ENCODE assay signal across 9 cellular contexts in genomic region chrX:15349046-15349445, GRCh38. TPM values are rescaled to one million over a fixed set of nuclear protein-coding genes. Genes with fewer than 3 reads are reported as not detected.
DNase-seq lines count a peak whose midpoint lies in the region; ATAC-seq and TF ChIP-seq lines count a peak whose summit lies in the region.
"Had no signal": no experiment of that assay in that cellular context is flagged by ENCODE, and none has a peak within 500 bp of the region (broad histone marks: within the 10 kb centered on the region; RNA-seq: fewer than 3 reads in every experiment).

No MANE protein-coding gene starts in this region.

- in situ Hi-C loops in Panc1 (cut with HindIII; ENCODE audit: low pct_unique_long_range_greater_than_20kb, low sequenced_read_pairs): no loop called here

- DNase-seq in AG08395 (ENCODE audit: low spot score): peak; percentile 49
- DNase-seq in GM10248 (ENCODE audit: extremely low spot score): peak; percentile 23
- peak; percentile 13 for DNase-seq in Panc1 (ENCODE audit: low read depth, low spot score)
- DNase-seq in dermis microvascular lymphatic vessel endothelial cell (ENCODE audit: low read depth in 2 of 2): peak; percentile 64 to 67
- no peak for DNase-seq in lung (ENCODE audit: low spot score)
- DNase-seq in posterior vena cava (ENCODE audit: low spot score): no peak

- H3K27me3 ChIP-seq in Panc1 (ENCODE audit: control insufficient read depth, insufficient read depth, low read length) (no peaks in the 10 kb centered on the region), lung (ENCODE audit: control insufficient read depth, insufficient read depth) (no peaks in the 10 kb centered on the region)

- CTCF ChIA-PET in GM10248 (lab: Yijun Ruan, JAX): interaction anchor here (0.7 to 6.5 kb wide), 13 partner anchors 9 to 1320 kb away, joined by 3 to 124 read pairs (median 5); partner anchors contain the start of genes GEMIN8 and PIR
- CTCF ChIA-PET in Panc1 (lab: Charles Lee): no interaction called here

- TF ChIP-seq CTCF in GM10248 (IDR thresholded peaks at IDR 0.05; ENCODE audit: control extremely low read depth, extremely low read depth, low read depth, missing control alignments) (peak; percentile 15), LNCAP (IDR thresholded peaks at IDR 0.05) (peak; percentile 48), Panc1 (IDR thresholded peaks at IDR 0.05) (peak; percentile 65), lung (IDR thresholded peaks at IDR 0.05; ENCODE audit: control extremely low read depth, extremely low read depth) (peak; percentile 20)

- intact Hi-C loops in Panc1 (cut with micrococcal nuclease; ENCODE audit: unreplicated experiment) (loop anchor here (2.0 to 10.0 kb wide), 2 partner anchors 120 to 216 kb away; no protein-coding TSS in a partner anchor), posterior vena cava (cut with DNase I) (no loop called here)

- H3K36me3 ChIP-seq in Panc1 (ENCODE audit: control insufficient read depth, insufficient read depth, low read length): no peaks in the 10 kb centered on the region
- H3K36me3 ChIP-seq in lung (ENCODE audit: control insufficient read depth in 2 of 2, insufficient read depth in 2 of 2, low read length in 2 of 2): no peaks in the 10 kb centered on the region

- H3K9me3 ChIP-seq in Panc1 (ENCODE audit: control insufficient read depth, insufficient read depth, low read depth, low read length) (no peaks in the 10 kb centered on the region), lung (ENCODE audit: control insufficient read depth in 2 of 2, insufficient read depth in 1 of 2, low read length in 1 of 2) (no peaks in the 10 kb centered on the region)

- no peak overlapping the region for H3K27ac ChIP-seq in Panc1 (ENCODE audit: low read length)
- no peak overlapping the region for H3K27ac ChIP-seq in lung (ENCODE audit: low read depth in 1 of 2, low read length in 1 of 2)
- H3K27ac ChIP-seq: HL-60 had no signal

- POLR2A ChIA-PET in GM10248 (lab: Yijun Ruan, JAX): no interaction called here
- POLR2A ChIA-PET in Panc1 (lab: Charles Lee): no interaction called here

- H3K4me3 ChIP-seq in Panc1 (ENCODE audit: low read depth in 2 of 2, low read length in 2 of 2) (no peak overlapping the region), lung (no peak overlapping the region)

- H3K4me1 ChIP-seq in Panc1 (ENCODE audit: control insufficient read depth, insufficient read depth, low read length) (no peaks in the 10 kb centered on the region), lung (ENCODE audit: control insufficient read depth in 2 of 2, insufficient read depth in 2 of 2, low read length in 2 of 2) (no peaks in the 10 kb centered on the region)

- ATAC-seq in Panc1: peak; percentile 70; the same call in 1 of the 2 replicates
- ATAC-seq in lung (ENCODE audit: insufficient read depth, low FRiP score): peak; percentile 31
- no peak for ATAC-seq in HG03095 (IDR thresholded peaks at IDR 0.05; ENCODE audit: unreplicated experiment)

- WGBS in lung, 2 donors: 24 to 26% methylated on average over 2 of the region's 2 CpGs

- no TSS peak for BruUV-seq in Panc1 (replicated peaks; lab: Mats Ljungman, UMichigan)

RNA-seq across cellular contexts. Expression of gene PIGA, which starts 13.7 kb away (rescaled TPM):
- total RNA-seq in Panc1 (2021; ENCODE audit: unreplicated experiment) (8.2 TPM), dermis microvascular lymphatic vessel endothelial cell (7.6 and 8.2 TPM in 2 replicates), lung (10 to 100 TPM; 21.6 to 72.8 TPM), posterior vena cava (10 to 100 TPM; 11.4 to 11.9 TPM)
- 2.2 TPM for polyA plus RNA-seq in Panc1 (2012; ENCODE audit: insufficient read length)
- 10 to 100 TPM; 11.7 to 16.0 TPM for polyA plus RNA-seq in lung

RNA-seq across cellular contexts. Expression of gene ASB11, which starts 33.6 kb away (rescaled TPM):
- total RNA-seq in Panc1 (2021; ENCODE audit: unreplicated experiment) (not detected), dermis microvascular lymphatic vessel endothelial cell (under 0.01 TPM in 1 of 2 replicates, not detected in the other), lung (under 1 TPM; 0.06 to 0.34 TPM), posterior vena cava (not detected)
- polyA plus RNA-seq in Panc1 (2012; ENCODE audit: insufficient read length): not detected
- under 1 TPM in 1 of 2 donors, not detected in 1; 0.06 TPM for polyA plus RNA-seq in lung

RNA-seq across cellular contexts. Expression of gene VEGFD, which starts 35.2 kb away (rescaled TPM):
- total RNA-seq in Panc1 (2021; ENCODE audit: unreplicated experiment) (not detected), dermis microvascular lymphatic vessel endothelial cell (0.26 and 0.51 TPM in 2 replicates), lung (10 to 100 TPM; 15.6 to 31.5 TPM), posterior vena cava (1 to 10 TPM; 2.7 to 4.1 TPM)
- not detected for polyA plus RNA-seq in Panc1 (2012; ENCODE audit: insufficient read length)
- polyA plus RNA-seq in lung: 1 to 10 TPM; 6.1 to 10.0 TPM

Comparison
In these comparisons a context has a peak if more than half of its experiments do, and no peak if none do; other contexts are left out.
1. DNase-seq: peak in AG08395 (single experiment), GM10248 (single experiment), Panc1 (single experiment) and dermis microvascular lymphatic vessel endothelial cell (2 of 2); none in lung (single experiment) and posterior vena cava (single experiment).
2. CTCF ChIP-seq: peak in every context shown above with its lines; median percentile 65 in Panc1; 48 in LNCAP; 20 in lung; 15 in GM10248.